9 cellular contexts compared by ENCODE assay signal in genomic region chr15:78103406-78104118, GRCh38. TPM values are rescaled to one million over a fixed set of nuclear protein-coding genes. Genes with fewer than 3 reads are reported as not detected.
DNase-seq lines count a peak whose midpoint lies in the region; ATAC-seq lines count a peak whose summit lies in the region.
"Had no signal": no experiment of that assay in that cellular context is flagged by ENCODE, and none has a peak within 500 bp of the region (broad histone marks: within the 10 kb centered on the region; RNA-seq: fewer than 3 reads in every experiment).

No MANE protein-coding gene starts in this region.

- H3K27me3 ChIP-seq in right cardiac atrium (ENCODE audit: control insufficient read depth, insufficient read depth): no peaks in the 10 kb centered on the region
- H3K27me3 ChIP-seq in trophoblast cell (ENCODE audit: insufficient read depth, low read length): no peaks in the 10 kb centered on the region
- no peaks in the 10 kb centered on the region for H3K27me3 ChIP-seq in MG63

- intact Hi-C loops in Right ventricle myocardium superior (cut with DNase I): no loop called here
- intact Hi-C loops in right cardiac atrium (cut with DNase I): loop anchor here in 2 of 4 donors (10.0 kb wide), 2 partner anchors 89 to 99 kb away; no protein-coding TSS in a partner anchor

- peak overlapping the region; percentile 87 for H3K18ac ChIP-seq in trophoblast cell (ENCODE audit: low read length)

- H3K4me1 ChIP-seq in right cardiac atrium (ENCODE audit: control insufficient read depth, insufficient read depth, low read length) (no peaks in the 10 kb centered on the region), trophoblast cell (ENCODE audit: control insufficient read depth in 1 of 2, insufficient read depth in 2 of 2, low read length in 2 of 2) (peaks cover 34 to 35% of the 10 kb centered on the region in 2 experiments)

- H4K91ac ChIP-seq in trophoblast cell (ENCODE audit: low read depth, low read length): peak overlapping the region; percentile 95

- H2AFZ ChIP-seq in trophoblast cell (ENCODE audit: insufficient read depth, low read length, poor library complexity): no peak overlapping the region

- H3K36me3 ChIP-seq in trophoblast cell (ENCODE audit: control insufficient read depth in 1 of 2, insufficient read depth in 2 of 2, low read length in 2 of 2): no peaks in the 10 kb centered on the region
- H3K36me3 ChIP-seq in MG63: no peaks in the 10 kb centered on the region

- H2BK5ac ChIP-seq in trophoblast cell (ENCODE audit: low read depth, low read length, poor library complexity): peak overlapping the region; percentile 79

- H3K27ac ChIP-seq in right cardiac atrium (ENCODE audit: low read length): no peak overlapping the region
- H3K27ac ChIP-seq in trophoblast cell (ENCODE audit: low read depth, low read length): peak overlapping the region; percentile 4

- H3K14ac ChIP-seq in trophoblast cell (ENCODE audit: low read length): peak overlapping the region; percentile 93

- H3K9ac ChIP-seq in trophoblast cell (ENCODE audit: low read length): no peak overlapping the region

- no peak overlapping the region for H3K4me3 ChIP-seq in right cardiac atrium (ENCODE audit: low read length)
- H3K4me3 ChIP-seq in trophoblast cell (ENCODE audit: low read depth, low read length): no peak overlapping the region
- H3K4me3 ChIP-seq in MG63: no peak overlapping the region

- 82% methylated on average over 12 of the region's 12 CpGs for WGBS in right cardiac atrium
- no CpG with 5 or more reads among the region's 12 CpGs for WGBS in trophoblast cell (ENCODE audit: extremely low coverage, insufficient coverage, insufficient read length)

- peak overlapping the region; percentile 92 for H2BK12ac ChIP-seq in trophoblast cell (ENCODE audit: low read length)

- H4K8ac ChIP-seq in trophoblast cell (ENCODE audit: low read depth, low read length): peak overlapping the region; percentile 39

- peaks cover 9% of the 10 kb centered on the region for H3K79me2 ChIP-seq in trophoblast cell (ENCODE audit: control insufficient read depth, insufficient read depth, low read length, poor library complexity)

- H3K79me1 ChIP-seq in trophoblast cell (ENCODE audit: low read length): peaks cover 33% of the 10 kb centered on the region

- H3K9me3 ChIP-seq in right cardiac atrium (ENCODE audit: control insufficient read depth, low read length) (no peaks in the 10 kb centered on the region), trophoblast cell (ENCODE audit: insufficient read depth, low read depth, low read length) (no peaks in the 10 kb centered on the region), MG63 (no peaks in the 10 kb centered on the region)

- no peak overlapping the region for H3K4me2 ChIP-seq in trophoblast cell (ENCODE audit: low read length)

- H3K23ac ChIP-seq in trophoblast cell (ENCODE audit: low read length): no peak overlapping the region

- peak overlapping the region; percentile 84 for H2BK120ac ChIP-seq in trophoblast cell (ENCODE audit: insufficient read depth, low read length, poor library complexity)

- ATAC-seq in Right ventricle myocardium superior (ENCODE audit: poor library complexity) (peak; percentile 17), right cardiac atrium (no peak)

- H2AK5ac ChIP-seq in trophoblast cell (ENCODE audit: low read length): peak overlapping the region; percentile 97

- no peak overlapping the region for H4K12ac ChIP-seq in trophoblast cell (ENCODE audit: low read depth, low read length)

- DNase-seq in Right ventricle myocardium superior (no peak), right cardiac atrium (no peak), Kasumi-1 (lab: John Stamatoyannopoulos, UW) (peak; percentile 50 to 66), trophoblast cell (peak; percentile 67 to 74), MG63 (no peak), NCI-H2227 treated with DMSO at 0.1 percent for 48 hours (lab: John Stamatoyannopoulos, UW) (no peak), NCI-H748 treated with DMSO at 0.1 percent for 48 hours (lab: John Stamatoyannopoulos, UW) (no peak)
- peak; percentile 48 for DNase-seq in activated T-cell treated with anti-CD3 and anti-CD28 coated beads, Interleukin-2, amount 50 U/mL, for 1 hour

- peak overlapping the region; percentile 53 for H3K4ac ChIP-seq in trophoblast cell (ENCODE audit: low read depth, low read length)

RNA-seq across cellular contexts. Expression of gene SH2D7, which starts 11.2 kb away (rescaled TPM):
- total RNA-seq in Right ventricle myocardium superior (not detected), right cardiac atrium (not detected)
- 0.02 TPM for polyA plus RNA-seq in right cardiac atrium
- 0.14 and 0.19 TPM in 2 replicates for polyA plus RNA-seq in trophoblast cell (2013)
- total RNA-seq in MG63 (2014; rRNA removed; shearing (Covaris generic); ENCODE audit: low replicate concordance): not detected in 2 replicates
- polyA plus RNA-seq: AG04450 had no signal

RNA-seq across cellular contexts. Expression of gene TBC1D2B, which starts 26.1 kb away (rescaled TPM):
- 9.8 TPM for total RNA-seq in Right ventricle myocardium superior
- total RNA-seq in right cardiac atrium: 10 to 100 TPM; 14.0 to 19.8 (median 15.6) TPM
- 8.2 TPM for polyA plus RNA-seq in right cardiac atrium
- polyA plus RNA-seq in trophoblast cell (2013): 16.7 and 16.9 TPM in 2 replicates
- 30.6 and 31.4 TPM in 2 replicates for total RNA-seq in MG63 (2014; rRNA removed; shearing (Covaris generic); ENCODE audit: low replicate concordance)

RNA-seq across cellular contexts. Expression of gene CIB2, which starts 27.7 kb away (rescaled TPM):
- total RNA-seq in Right ventricle myocardium superior: 21.9 TPM
- total RNA-seq in right cardiac atrium: 10 to 100 TPM; 59.0 to 76.3 (median 64.5) TPM
- 55.0 TPM for polyA plus RNA-seq in right cardiac atrium
- 16.6 and 16.7 TPM in 2 replicates for polyA plus RNA-seq in trophoblast cell (2013)
- total RNA-seq in MG63 (2014; rRNA removed; shearing (Covaris generic); ENCODE audit: low replicate concordance): 4.0 and 8.0 TPM in 2 replicates

RNA-seq across cellular contexts. Expression of gene IDH3A, which starts 45.6 kb away (rescaled TPM):
- total RNA-seq in Right ventricle myocardium superior (448 TPM), right cardiac atrium (100 to 1,000 TPM; 288 to 523 (median 472) TPM)
- polyA plus RNA-seq in right cardiac atrium: 193 TPM
- 27.1 and 28.7 TPM in 2 replicates for polyA plus RNA-seq in trophoblast cell (2013)
- total RNA-seq in MG63 (2014; rRNA removed; shearing (Covaris generic); ENCODE audit: low replicate concordance): 67.3 and 87.9 TPM in 2 replicates

Comparison
In these comparisons a context has a peak if more than half of its experiments do, and no peak if none do; other contexts are left out.
1. DNase-seq: peak in Kasumi-1 (2 of 2), activated T-cell treated with anti-CD3 and anti-CD28 coated beads, Interleukin-2, amount 50 U/mL, for 1 hour (single experiment) and trophoblast cell (2 of 2); none in Right ventricle myocardium superior (single experiment), right cardiac atrium (0 of 3), MG63 (single experiment), NCI-H2227 treated with DMSO at 0.1 percent for 48 hours (single experiment) and NCI-H748 treated with DMSO at 0.1 percent for 48 hours (single experiment).